16 cellular contexts compared by ENCODE assay signal in the genomic region with DNA sequence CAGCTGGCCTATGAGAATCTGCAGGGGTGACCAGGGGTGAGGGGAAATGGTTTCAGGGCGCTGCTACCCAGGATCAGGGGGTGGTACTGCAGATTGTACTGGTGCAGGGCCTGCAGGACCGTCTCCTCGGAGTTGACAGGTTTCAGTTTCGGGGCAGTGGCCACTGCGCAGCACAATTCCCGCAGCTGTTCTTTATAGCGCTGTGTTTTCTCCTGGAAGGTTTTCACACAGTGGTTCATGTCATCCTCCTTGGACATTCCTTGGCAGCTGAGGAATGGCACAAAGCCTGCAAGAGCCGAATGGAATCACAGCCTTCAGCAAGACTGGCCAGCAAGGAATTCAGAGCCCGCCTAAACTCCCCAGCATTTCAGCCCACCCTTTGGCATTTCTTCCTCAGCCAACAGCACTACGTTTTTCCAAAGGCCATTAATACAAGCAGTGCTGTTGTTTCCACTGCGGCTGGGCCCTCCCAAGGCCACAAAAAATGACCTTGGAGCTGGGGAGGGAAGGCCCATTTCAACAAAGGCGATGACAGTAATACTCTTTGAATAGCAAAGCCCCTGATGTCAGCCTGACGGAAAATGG. TPM values are rescaled to one million over a fixed set of nuclear protein-coding genes. Genes with fewer than 3 reads are reported as not detected.
DNase-seq lines count a peak whose midpoint lies in the region; ATAC-seq and TF ChIP-seq lines count a peak whose summit lies in the region.
"Had no signal": no experiment of that assay in that cellular context is flagged by ENCODE, and none has a peak within 500 bp of the region (broad histone marks: within the 10 kb centered on the region; RNA-seq: fewer than 3 reads in every experiment).

No MANE protein-coding gene starts in this region.

- TF ChIP-seq CTCF in suprapubic skin (IDR thresholded peaks at IDR 0.05), result no peak
- TF ChIP-seq CTCF in thyroid gland (IDR thresholded peaks at IDR 0.05), result no peak

- H3K4me3 Mint-ChIP-seq in stimulated activated naive B cell treated with anti-CD40 and anti-IgM and Interleukin-4, amounts not matched to agents 10 μg/mL and 1 μg/mL and 100 μg/mL, for 72 hours, result no peak overlapping the region
- H3K4me3 Mint-ChIP-seq: CD4-positive, alpha-beta memory T cell; immature natural killer cell; naive thymus-derived CD8-positive, alpha-beta T cell had no signal

- H3K4me1 ChIP-seq in muscle layer of colon (ENCODE audit: insufficient read depth, low read length) (peaks cover 11% of the 10 kb centered on the region), suprapubic skin (peaks cover 5% of the 10 kb centered on the region), thyroid gland (peaks cover 8 to 13% of the 10 kb centered on the region in 2 donors)

- H3K4me3 ChIP-seq in muscle layer of colon (ENCODE audit: low read depth in 1 of 2, low read length in 2 of 2), result peak overlapping the region in 1 of 2 donors; percentile 47
- H3K4me3 ChIP-seq in suprapubic skin, result peak overlapping the region; percentile 6
- no peak overlapping the region for H3K4me3 ChIP-seq in thyroid gland (replicated peaks in 1 of 3)

- no peaks in the 10 kb centered on the region for H3K4me1 Mint-ChIP-seq in stimulated activated naive B cell treated with anti-CD40 and anti-IgM and Interleukin-4, amounts not matched to agents 10 μg/mL and 1 μg/mL and 100 μg/mL, for 72 hours
- H3K4me1 Mint-ChIP-seq: CD4-positive, alpha-beta memory T cell; immature natural killer cell; naive thymus-derived CD8-positive, alpha-beta T cell had no signal

- H3K36me3 ChIP-seq in muscle layer of colon (ENCODE audit: insufficient read depth, low read length) (no peaks in the 10 kb centered on the region), suprapubic skin (no peaks in the 10 kb centered on the region), thyroid gland (no peaks in the 10 kb centered on the region)

- peaks cover 0 to 3% of the 10 kb centered on the region in 2 donors for H3K9me3 Mint-ChIP-seq in stimulated activated naive B cell treated with anti-CD40 and anti-IgM and Interleukin-4, amounts not matched to agents 10 μg/mL and 1 μg/mL and 100 μg/mL, for 72 hours

- peak; percentile 78 for DNase-seq in NCI-H2227 (lab: John Stamatoyannopoulos, UW; ENCODE audit: unreplicated experiment)
- peak; percentile 20 for DNase-seq in fibroblast of gingiva (ENCODE audit: low read depth)
- no peak for DNase-seq in suprapubic skin (ENCODE audit: low spot score in 2 of 2)
- no peak for DNase-seq in ecto neural progenitor cell (ENCODE audit: low spot score)
- no peak for DNase-seq in thyroid gland
- no peak for DNase-seq in T-helper 1 cell
- DNase-seq in stimulated activated naive B cell treated with anti-CD40 and anti-IgM and Interleukin-4, amounts not matched to agents 10 μg/mL and 1 μg/mL and 100 μg/mL, for 72 hours, result no peak
- DNase-seq: activated CD4-positive, alpha-beta T cell treated with anti-CD3 and anti-CD28 coated beads for 4 hours; CD4-positive, alpha-beta memory T cell; cerebellar nuclear complex; immature natural killer cell; naive thymus-derived CD8-positive, alpha-beta T cell; NCI-H187; NK-92 treated with Interleukin-12 subunit alpha and Interleukin-12 subunit beta, amount 100 ng/mL, for 24 hours had no signal

- H3K9ac ChIP-seq in muscle layer of colon (ENCODE audit: low read length), result peak overlapping the region; percentile 7

- H3K27me3 ChIP-seq in muscle layer of colon (ENCODE audit: control insufficient read depth in 1 of 2, insufficient read depth in 2 of 2, low read length in 2 of 2), result peaks cover 0 to 4% of the 10 kb centered on the region in 2 donors
- H3K27me3 ChIP-seq in suprapubic skin, result peaks cover 6% of the 10 kb centered on the region
- no peaks in the 10 kb centered on the region for H3K27me3 ChIP-seq in thyroid gland

- no peak for ATAC-seq in stimulated activated naive B cell treated with anti-CD40 and anti-IgM and Interleukin-4, amounts not matched to agents 10 μg/mL and 1 μg/mL and 100 μg/mL, for 72 hours (replicated peaks)
- ATAC-seq: naive thymus-derived CD8-positive, alpha-beta T cell; SK-N-SH treated with all-trans-retinoic acid at 6 μM for 48 hours had no signal

- intact Hi-C loops in thyroid gland (cut with DNase I), result no loop called here

- TF ChIP-seq EP300 in suprapubic skin (IDR thresholded peaks at IDR 0.05), result no peak

- no peaks in the 10 kb centered on the region for H3K36me3 Mint-ChIP-seq in stimulated activated naive B cell treated with anti-CD40 and anti-IgM and Interleukin-4, amounts not matched to agents 10 μg/mL and 1 μg/mL and 100 μg/mL, for 72 hours
- H3K36me3 Mint-ChIP-seq: CD4-positive, alpha-beta memory T cell; immature natural killer cell; naive thymus-derived CD8-positive, alpha-beta T cell had no signal

- no peaks in the 10 kb centered on the region for H3K9me3 ChIP-seq in muscle layer of colon (ENCODE audit: low read length)
- H3K9me3 ChIP-seq in suprapubic skin, result no peaks in the 10 kb centered on the region
- no peaks in the 10 kb centered on the region for H3K9me3 ChIP-seq in thyroid gland

- TF ChIP-seq POLR2A in suprapubic skin (IDR thresholded peaks at IDR 0.05) (no peak), thyroid gland (IDR thresholded peaks at IDR 0.05) (no peak)

- H3K27me3 Mint-ChIP-seq in stimulated activated naive B cell treated with anti-CD40 and anti-IgM and Interleukin-4, amounts not matched to agents 10 μg/mL and 1 μg/mL and 100 μg/mL, for 72 hours, result peaks cover 8 to 11% of the 10 kb centered on the region in 2 donors

- WGBS in suprapubic skin, result 55% methylated on average over 13 of the region's 13 CpGs
- 70 to 76% methylated on average over 13 of the region's 13 CpGs for WGBS in thyroid gland, 2 donors

- no peak overlapping the region for H3K27ac Mint-ChIP-seq in stimulated activated naive B cell treated with anti-CD40 and anti-IgM and Interleukin-4, amounts not matched to agents 10 μg/mL and 1 μg/mL and 100 μg/mL, for 72 hours
- H3K27ac Mint-ChIP-seq: CD4-positive, alpha-beta memory T cell; immature natural killer cell; naive thymus-derived CD8-positive, alpha-beta T cell had no signal

- H3K27ac ChIP-seq in muscle layer of colon (ENCODE audit: low read depth, low read length), result no peak overlapping the region
- H3K27ac ChIP-seq in suprapubic skin, result no peak overlapping the region
- H3K27ac ChIP-seq in thyroid gland, result no peak overlapping the region

RNA-seq across cellular contexts. Expression of gene PNLIPRP2, which starts 44.9 kb away (rescaled TPM):
- total RNA-seq in suprapubic skin, result not detected
- not detected for total RNA-seq in thyroid gland
- total RNA-seq: CD4-positive, alpha-beta memory T cell; naive thymus-derived CD8-positive, alpha-beta T cell had no signal

Comparison
In these comparisons a context has a peak if more than half of its experiments do, and no peak if none do; other contexts are left out.
1. DNase-seq: peak in NCI-H2227 (single experiment) and fibroblast of gingiva (single experiment); none in suprapubic skin (0 of 2), ecto neural progenitor cell (single experiment), thyroid gland (0 of 2), T-helper 1 cell (0 of 5) and stimulated activated naive B cell treated with anti-CD40 and anti-IgM and Interleukin-4, amounts not matched to agents 10 μg/mL and 1 μg/mL and 100 μg/mL, for 72 hours (single experiment).